ENCODE assay signal across 21 cellular contexts in genomic region chr1:220243947-220244346, GRCh38. TPM values are rescaled to one million over a fixed set of nuclear protein-coding genes. Genes with fewer than 3 reads are reported as not detected.
A peak's percentile ranks its signal among the peaks of the same experiment; 100 is the strongest.
DNase-seq lines count a peak whose midpoint lies in the region; ATAC-seq, FAIRE-seq and TF ChIP-seq lines count a peak whose summit lies in the region.
"Had no signal": no experiment of that assay in that cellular context is flagged by ENCODE, and none has a peak within 500 bp of the region (broad histone marks: within the 10 kb centered on the region; RNA-seq: fewer than 3 reads in every experiment).

No MANE protein-coding gene starts in this region.

- DNase-seq in GM12892 (ENCODE audit: insufficient read length) (no peak), Kasumi-1 (lab: John Stamatoyannopoulos, UW) (peak; percentile 20 to 44), OCI-M1 (lab: John Stamatoyannopoulos, UW) (peak; percentile 77), naive B cell (peak; percentile 1), GDM1 (lab: John Stamatoyannopoulos, UW) (no peak)
- DNase-seq: AML-193, COR-L47, DMS 273 treated with DMSO at 0.1 percent for 48 hours, DND-41, GM23248, NCI-H1048, NCI-H1436, NCI-H1930, NCI-H526 had no signal

- no peaks in the 10 kb centered on the region for H3K27me3 Mint-ChIP-seq in naive B cell

- peaks cover 15 to 20% of the 10 kb centered on the region in 2 donors for H3K36me3 Mint-ChIP-seq in naive B cell

- no peak for TF ChIP-seq POLR2A in GM12892 (IDR thresholded peaks at IDR 0.05; ENCODE audit: low read depth, low read length)

- peaks cover 18 to 34% (median 29%) of the 10 kb centered on the region in 3 donors for H3K4me1 Mint-ChIP-seq in naive B cell

- ATAC-seq in naive B cell (ENCODE audit: low read depth in 2 of 2) (peak in 1 of 2 donors; percentile 30), HG02973 (IDR thresholded peaks at IDR 0.05; ENCODE audit: unreplicated experiment) (no peak), HG02852 (IDR thresholded peaks at IDR 0.05; ENCODE audit: unreplicated experiment) (no peak)
- ATAC-seq: HCT116, Right ventricle myocardium inferior had no signal

- FAIRE-seq in GM12892 (lab: Jason Lieb, UNC): peak; percentile 66
- FAIRE-seq: G401.6, RCC 7860 had no signal

- H3K9me3 Mint-ChIP-seq in naive B cell: peaks cover 0 to 33% (median 18%) of the 10 kb centered on the region in 7 donors

- H3K4me3 Mint-ChIP-seq in naive B cell: peak overlapping the region in 2 of 8 donors; percentile 45 to 60
- H3K4me3 Mint-ChIP-seq: T-helper 2 cell treated with Interferon-gamma antibody and Interleukin-4, amounts not matched to agents 5 μg/mL and 100 μg/mL, for 36 hours had no signal

- H3K27ac Mint-ChIP-seq in naive B cell: no peak overlapping the region
- H3K27ac Mint-ChIP-seq: T-helper 2 cell treated with Interferon-gamma antibody and Interleukin-4, amounts not matched to agents 5 μg/mL and 100 μg/mL, for 36 hours had no signal

RNA-seq across cellular contexts. Expression of gene RAB3GAP2, which starts 28.3 kb away (rescaled TPM):
- 34.9 TPM for polyA plus RNA-seq in GM12892 (2012; ENCODE audit: missing spikeins)
- polyA plus RNA-seq in naive B cell (ENCODE audit: low read depth in 6 of 6): 10 to 100 TPM; 21.3 to 39.5 (median 24.6) TPM

Comparison
In these comparisons a context has a peak if more than half of its experiments do, and no peak if none do; other contexts are left out.
1. DNase-seq: peak in Kasumi-1 (2 of 2), OCI-M1 (single experiment) and naive B cell (single experiment); none in GM12892 (single experiment) and GDM1 (single experiment).